Comparison of ENCODE assay signal across 18 cellular contexts in the genomic region with DNA sequence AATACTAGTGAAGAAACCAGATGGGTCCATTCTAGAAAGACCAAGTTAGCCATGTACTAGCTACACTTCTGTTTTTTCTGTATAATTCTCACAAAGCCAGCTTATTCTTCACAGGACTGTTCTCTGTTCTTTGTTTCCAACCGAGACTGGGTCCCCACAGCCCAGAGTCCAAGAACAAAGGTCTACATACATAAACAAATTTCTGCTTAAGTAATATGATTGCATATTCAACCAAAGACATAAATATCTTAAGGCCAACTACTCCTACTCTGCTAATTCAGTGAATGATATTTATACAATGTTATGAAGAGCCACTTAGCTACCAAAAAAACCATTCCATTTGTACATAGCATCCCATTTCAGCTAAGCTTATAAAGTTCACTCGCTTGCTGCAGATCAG.
DNase-seq lines count a peak whose midpoint lies in the region; ATAC-seq and TF ChIP-seq lines count a peak whose summit lies in the region.
"Had no signal": no experiment of that assay in that cellular context is flagged by ENCODE, and none has a peak within 500 bp of the region (broad histone marks: within the 10 kb centered on the region; RNA-seq: fewer than 3 reads in every experiment).

No MANE protein-coding gene starts in this region.

- no peak overlapping the region for H3K9ac ChIP-seq in DND-41 (ENCODE audit: low read depth, low read length)
- H3K9ac ChIP-seq: KMS-11 had no signal

- peak overlapping the region; percentile 49; the same call in 1 of the 2 replicates for H2AFZ ChIP-seq in DND-41 (ENCODE audit: low read depth, low read length)

- H3K27me3 ChIP-seq in DND-41 (ENCODE audit: insufficient read depth, low read length, poor library complexity) (no peaks in the 10 kb centered on the region), transverse colon (no peaks in the 10 kb centered on the region)

- H3K4me2 ChIP-seq in DND-41 (ENCODE audit: insufficient read depth, low read length) = no peak overlapping the region
- H3K4me2 ChIP-seq: KMS-11 had no signal

- H3K4me1 ChIP-seq in DND-41 (ENCODE audit: insufficient read depth, low read length) (no peaks in the 10 kb centered on the region), transverse colon (no peaks in the 10 kb centered on the region)
- H3K4me1 ChIP-seq: Caco-2 had no signal

- WGBS in transverse colon (ENCODE audit: low coverage in 1 of 2), 2 donors = 63 to 70% methylated on average over 2 of the region's 2 CpGs

- no peak overlapping the region for H3K27ac ChIP-seq in DND-41 (ENCODE audit: low read length)
- H3K27ac ChIP-seq in caudate nucleus (ENCODE audit: low read depth, low read length) = peak overlapping the region; percentile 74
- peak overlapping the region; percentile 91 for H3K27ac ChIP-seq in substantia nigra (ENCODE audit: low read depth, low read length, poor library complexity, severe bottlenecking)
- H3K27ac ChIP-seq in transverse colon = no peak overlapping the region
- H3K27ac ChIP-seq: KMS-11, SK-N-MC had no signal

- TF ChIP-seq POLR2A in transverse colon (IDR thresholded peaks at IDR 0.05) = no peak

- no peak overlapping the region for H3K4me3 ChIP-seq in DND-41 (ENCODE audit: low read depth in 1 of 2, low read length in 2 of 2)
- no peak overlapping the region for H3K4me3 ChIP-seq in transverse colon
- H3K4me3 ChIP-seq: SK-N-MC had no signal

- no peaks in the 10 kb centered on the region for H4K20me1 ChIP-seq in DND-41 (ENCODE audit: insufficient read depth, low read length)

- no peak for ATAC-seq in DND-41 (ENCODE audit: insufficient read depth, low read depth)
- ATAC-seq: Right ventricle myocardium inferior had no signal

- H3K36me3 ChIP-seq in DND-41 (ENCODE audit: insufficient read depth, low read length) (no peaks in the 10 kb centered on the region), transverse colon (no peaks in the 10 kb centered on the region)

- DNase-seq in DND-41 = no peak
- peak in 2 of 61 donors; percentile 6 to 12 for DNase-seq in caudate nucleus (lab: John Stamatoyannopoulos, UW)
- DNase-seq in inferior parietal cortex (ENCODE audit: extremely low spot score) = peak; percentile 57
- peak in 5 of 49 donors; percentile 1 to 40 (median 5) for DNase-seq in substantia nigra (lab: John Stamatoyannopoulos, UW)
- DNase-seq in SK-N-DZ (ENCODE audit: low spot score) = no peak
- no peak for DNase-seq in transverse colon
- no peak for DNase-seq in glomerular visceral epithelial cell (ENCODE audit: extremely low spot score)
- DNase-seq: Caco-2, DMS 273 treated with DMSO at 0.1 percent for 48 hours, NCI-H1105 treated with DMSO at 0.1 percent for 48 hours, NCI-H2081, NCI-H2171, NCI-H345, NCI-H524 treated with DMSO at 0.1 percent for 48 hours, SW 1271 had no signal

- H3K79me2 ChIP-seq in DND-41 (ENCODE audit: insufficient read depth, low read length) = no peaks in the 10 kb centered on the region

- intact Hi-C loops in transverse colon (cut with DNase I; ENCODE audit: low total_unique reads) = no loop called here

- TF ChIP-seq CTCF in DND-41 (IDR thresholded peaks at IDR 0.05; ENCODE audit: borderline replicate concordance, extremely low read depth, low read length, poor library complexity, severe bottlenecking) (no peak), transverse colon (IDR thresholded peaks at IDR 0.05) (no peak)

- H3K9me3 ChIP-seq in DND-41 (ENCODE audit: insufficient read depth, low read length, severe bottlenecking) = no peaks in the 10 kb centered on the region
- no peaks in the 10 kb centered on the region for H3K9me3 ChIP-seq in transverse colon
- H3K9me3 ChIP-seq: Caco-2 had no signal

- TF ChIP-seq EP300 in transverse colon (IDR thresholded peaks at IDR 0.05; ENCODE audit: low read depth) = no peak

- in situ Hi-C loops in transverse colon (cut with MboI; ENCODE audit: low pct_ligation_motif_present in 1 of 4, low pct_unique_long_range_greater_than_20kb in 1 of 4, low sequenced_read_pairs in 3 of 4) = no loop called here

Comparison
In these comparisons a context has a peak if more than half of its experiments do, and no peak if none do; other contexts are left out.
1. H3K27ac ChIP-seq: peak in caudate nucleus (single experiment) and substantia nigra (single experiment); none in DND-41 (single experiment) and transverse colon (0 of 4).